Comparison of ENCODE assay signal across 1 cellular context in genomic region chr6:53041356-53041755, GRCh38.
TF ChIP-seq lines count a peak whose summit lies in the region.

No MANE protein-coding gene starts in this region.

TF ChIP-seq in SK-N-SH, 30 proteins besides CTCF, POLR2A, EP300 and RAD21 (continued from another document):
- no peak for TF ChIP-seq USF1 (IDR thresholded peaks at IDR 0.05; ENCODE audit: borderline replicate concordance, low read depth)
- TF ChIP-seq, protein P1, sequence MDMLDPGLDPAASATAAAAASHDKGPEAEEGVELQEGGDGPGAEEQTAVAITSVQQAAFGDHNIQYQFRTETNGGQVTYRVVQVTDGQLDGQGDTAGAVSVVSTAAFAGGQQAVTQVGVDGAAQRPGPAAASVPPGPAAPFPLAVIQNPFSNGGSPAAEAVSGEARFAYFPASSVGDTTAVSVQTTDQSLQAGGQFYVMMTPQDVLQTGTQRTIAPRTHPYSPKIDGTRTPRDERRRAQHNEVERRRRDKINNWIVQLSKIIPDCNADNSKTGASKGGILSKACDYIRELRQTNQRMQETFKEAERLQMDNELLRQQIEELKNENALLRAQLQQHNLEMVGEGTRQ (IDR thresholded peaks at IDR 0.05; ENCODE audit: borderline replicate concordance, low read depth, low read length) = no peak
- no peak for TF ChIP-seq RCOR1 (IDR thresholded peaks at IDR 0.05; ENCODE audit: low read length)
TF ChIP-seq in SK-N-SH: peak in this region for 0.
